Comparison of ENCODE assay signal across 1 cellular context in genomic region chr14:50711043-50711442, GRCh38.
TF ChIP-seq lines count a peak whose summit lies in the region.

No MANE protein-coding gene starts in this region.

TF ChIP-seq in HepG2, 621 proteins besides CTCF, POLR2A, EP300 and RAD21 (continued from another document):
- TF ChIP-seq RERE (CRISPR knock-in tag; IDR thresholded peaks at IDR 0.05; ENCODE audit: low read depth): no peak
- TF ChIP-seq MAFK (conservative IDR thresholded peaks at IDR 0.05 in 1 of 2, IDR thresholded peaks at IDR 0.05 in 1 of 2; ENCODE audit: low read length in 2 of 2): peak; percentile 57 to 62
- TF ChIP-seq MAFF (IDR thresholded peaks at IDR 0.05; ENCODE audit: low read depth, low read length): peak; percentile 60
- no peak for TF ChIP-seq PRDM15 (CRISPR knock-in tag; IDR thresholded peaks at IDR 0.05)
